Comparison of ENCODE assay signal across 2 cellular contexts in the genomic region with DNA sequence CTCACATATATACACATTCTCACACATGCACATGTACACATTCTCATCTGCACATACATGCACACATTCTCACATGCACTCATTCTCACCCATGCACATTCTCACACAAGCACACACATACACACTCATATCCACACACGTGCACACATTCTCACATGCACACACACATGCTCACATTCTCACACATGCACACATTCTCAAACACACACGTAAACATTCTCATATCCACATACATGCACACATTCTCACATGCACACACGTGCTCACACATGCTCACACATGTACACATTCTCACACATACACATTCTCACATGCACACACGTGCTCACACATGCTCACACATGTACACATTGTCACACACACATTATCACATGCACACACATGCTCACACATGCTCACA.
TF ChIP-seq lines count a peak whose summit lies in the region.

No MANE protein-coding gene starts in this region.

TF ChIP-seq in WTC11, 78 proteins besides CTCF, POLR2A, EP300 and RAD21:
- TF ChIP-seq, protein P1, sequence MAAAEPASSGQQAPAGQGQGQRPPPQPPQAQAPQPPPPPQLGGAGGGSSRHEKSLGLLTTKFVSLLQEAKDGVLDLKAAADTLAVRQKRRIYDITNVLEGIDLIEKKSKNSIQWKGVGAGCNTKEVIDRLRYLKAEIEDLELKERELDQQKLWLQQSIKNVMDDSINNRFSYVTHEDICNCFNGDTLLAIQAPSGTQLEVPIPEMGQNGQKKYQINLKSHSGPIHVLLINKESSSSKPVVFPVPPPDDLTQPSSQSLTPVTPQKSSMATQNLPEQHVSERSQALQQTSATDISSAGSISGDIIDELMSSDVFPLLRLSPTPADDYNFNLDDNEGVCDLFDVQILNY (CRISPR knock-in tag; IDR thresholded peaks at IDR 0.05): no peak
- TF ChIP-seq RORB (CRISPR knock-in tag; IDR thresholded peaks at IDR 0.05) (no peak), ZNF219 (CRISPR knock-in tag; IDR thresholded peaks at IDR 0.05; ENCODE audit: borderline replicate concordance) (no peak), ELF4 (CRISPR knock-in tag; IDR thresholded peaks at IDR 0.05; ENCODE audit: low read depth) (no peak), CREB1 (CRISPR knock-in tag; IDR thresholded peaks at IDR 0.05) (no peak), ZNF317 (CRISPR knock-in tag; IDR thresholded peaks at IDR 0.05; ENCODE audit: borderline replicate concordance, low read depth) (no peak), NFATC4 (CRISPR knock-in tag; IDR thresholded peaks at IDR 0.05) (no peak), SMAD3 (CRISPR knock-in tag; IDR thresholded peaks at IDR 0.05; ENCODE audit: borderline replicate concordance) (no peak), SMAD4 (CRISPR knock-in tag; IDR thresholded peaks at IDR 0.05) (no peak)
- TF ChIP-seq, protein P2, sequence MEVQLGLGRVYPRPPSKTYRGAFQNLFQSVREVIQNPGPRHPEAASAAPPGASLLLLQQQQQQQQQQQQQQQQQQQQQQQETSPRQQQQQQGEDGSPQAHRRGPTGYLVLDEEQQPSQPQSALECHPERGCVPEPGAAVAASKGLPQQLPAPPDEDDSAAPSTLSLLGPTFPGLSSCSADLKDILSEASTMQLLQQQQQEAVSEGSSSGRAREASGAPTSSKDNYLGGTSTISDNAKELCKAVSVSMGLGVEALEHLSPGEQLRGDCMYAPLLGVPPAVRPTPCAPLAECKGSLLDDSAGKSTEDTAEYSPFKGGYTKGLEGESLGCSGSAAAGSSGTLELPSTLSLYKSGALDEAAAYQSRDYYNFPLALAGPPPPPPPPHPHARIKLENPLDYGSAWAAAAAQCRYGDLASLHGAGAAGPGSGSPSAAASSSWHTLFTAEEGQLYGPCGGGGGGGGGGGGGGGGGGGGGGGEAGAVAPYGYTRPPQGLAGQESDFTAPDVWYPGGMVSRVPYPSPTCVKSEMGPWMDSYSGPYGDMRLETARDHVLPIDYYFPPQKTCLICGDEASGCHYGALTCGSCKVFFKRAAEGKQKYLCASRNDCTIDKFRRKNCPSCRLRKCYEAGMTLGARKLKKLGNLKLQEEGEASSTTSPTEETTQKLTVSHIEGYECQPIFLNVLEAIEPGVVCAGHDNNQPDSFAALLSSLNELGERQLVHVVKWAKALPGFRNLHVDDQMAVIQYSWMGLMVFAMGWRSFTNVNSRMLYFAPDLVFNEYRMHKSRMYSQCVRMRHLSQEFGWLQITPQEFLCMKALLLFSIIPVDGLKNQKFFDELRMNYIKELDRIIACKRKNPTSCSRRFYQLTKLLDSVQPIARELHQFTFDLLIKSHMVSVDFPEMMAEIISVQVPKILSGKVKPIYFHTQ (CRISPR knock-in tag; IDR thresholded peaks at IDR 0.05): no peak
- TF ChIP-seq, protein P3, sequence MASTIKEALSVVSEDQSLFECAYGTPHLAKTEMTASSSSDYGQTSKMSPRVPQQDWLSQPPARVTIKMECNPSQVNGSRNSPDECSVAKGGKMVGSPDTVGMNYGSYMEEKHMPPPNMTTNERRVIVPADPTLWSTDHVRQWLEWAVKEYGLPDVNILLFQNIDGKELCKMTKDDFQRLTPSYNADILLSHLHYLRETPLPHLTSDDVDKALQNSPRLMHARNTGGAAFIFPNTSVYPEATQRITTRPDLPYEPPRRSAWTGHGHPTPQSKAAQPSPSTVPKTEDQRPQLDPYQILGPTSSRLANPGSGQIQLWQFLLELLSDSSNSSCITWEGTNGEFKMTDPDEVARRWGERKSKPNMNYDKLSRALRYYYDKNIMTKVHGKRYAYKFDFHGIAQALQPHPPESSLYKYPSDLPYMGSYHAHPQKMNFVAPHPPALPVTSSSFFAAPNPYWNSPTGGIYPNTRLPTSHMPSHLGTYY (CRISPR knock-in tag; IDR thresholded peaks at IDR 0.05): no peak
- TF ChIP-seq, protein P4, sequence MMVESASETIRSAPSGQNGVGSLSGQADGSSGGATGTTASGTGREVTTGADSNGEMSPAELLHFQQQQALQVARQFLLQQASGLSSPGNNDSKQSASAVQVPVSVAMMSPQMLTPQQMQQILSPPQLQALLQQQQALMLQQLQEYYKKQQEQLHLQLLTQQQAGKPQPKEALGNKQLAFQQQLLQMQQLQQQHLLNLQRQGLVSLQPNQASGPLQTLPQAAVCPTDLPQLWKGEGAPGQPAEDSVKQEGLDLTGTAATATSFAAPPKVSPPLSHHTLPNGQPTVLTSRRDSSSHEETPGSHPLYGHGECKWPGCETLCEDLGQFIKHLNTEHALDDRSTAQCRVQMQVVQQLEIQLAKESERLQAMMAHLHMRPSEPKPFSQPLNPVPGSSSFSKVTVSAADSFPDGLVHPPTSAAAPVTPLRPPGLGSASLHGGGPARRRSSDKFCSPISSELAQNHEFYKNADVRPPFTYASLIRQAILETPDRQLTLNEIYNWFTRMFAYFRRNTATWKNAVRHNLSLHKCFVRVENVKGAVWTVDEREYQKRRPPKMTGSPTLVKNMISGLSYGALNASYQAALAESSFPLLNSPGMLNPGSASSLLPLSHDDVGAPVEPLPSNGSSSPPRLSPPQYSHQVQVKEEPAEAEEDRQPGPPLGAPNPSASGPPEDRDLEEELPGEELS (CRISPR knock-in tag; IDR thresholded peaks at IDR 0.05): no peak

TF ChIP-seq in H1, 55 proteins besides CTCF, POLR2A, EP300 and RAD21:
- TF ChIP-seq TCF12 (IDR thresholded peaks at IDR 0.05; ENCODE audit: low read depth, low read length): no peak
- no peak for TF ChIP-seq EZH2 (IDR thresholded peaks at IDR 0.05; ENCODE audit: low read depth, low read length, severe bottlenecking)
